8 cellular contexts compared by ENCODE assay signal in genomic region chr3:72123908-72124441, GRCh38.
DNase-seq lines count a peak whose midpoint lies in the region; ATAC-seq and TF ChIP-seq lines count a peak whose summit lies in the region.

No MANE protein-coding gene starts in this region.

- no peaks in the 10 kb centered on the region for H4K20me1 ChIP-seq in SK-N-SH (ENCODE audit: insufficient read depth)

- peak; percentile 45 for DNase-seq in GM10248 (ENCODE audit: extremely low spot score)
- no peak for DNase-seq in SK-N-SH
- peak; percentile 93 for DNase-seq in kidney tubule cell (ENCODE audit: low spot score)
- DNase-seq in activated effector memory CD4-positive, alpha-beta T cell treated with Interleukin-2 at 50 U/mL for 16 hours, result no peak
- DNase-seq in NCI-H510A (lab: John Stamatoyannopoulos, UW), result no peak
- DNase-seq in foreskin melanocyte, result no peak

- CTCF ChIA-PET in GM10248 (lab: Yijun Ruan, JAX) (interaction anchor here (1.2 to 1.5 kb wide), 2 partner anchors 9 to 15 kb away, joined by 4 to 5 read pairs; no protein-coding TSS in a partner anchor), SK-N-SH (lab: Yijun Ruan, JAX) (no interaction called here)

- H3K9me2 ChIP-seq in SK-N-SH, result no peaks in the 10 kb centered on the region

- ATAC-seq in HG02610 (IDR thresholded peaks at IDR 0.05; ENCODE audit: unreplicated experiment) (peak; percentile 77), GM19467 (IDR thresholded peaks at IDR 0.05; ENCODE audit: unreplicated experiment) (no peak)

- no peak overlapping the region for H2AFZ ChIP-seq in SK-N-SH (ENCODE audit: low read depth)

- H3K9me3 ChIP-seq in SK-N-SH, result no peaks in the 10 kb centered on the region

- no peaks in the 10 kb centered on the region for H3F3A ChIP-seq in SK-N-SH (replicated peaks; ENCODE audit: insufficient read depth)

- no peak for TF ChIP-seq RAD21 in SK-N-SH (IDR thresholded peaks at IDR 0.05; ENCODE audit: low read length)

- TF ChIP-seq EP300 in SK-N-SH (IDR thresholded peaks at IDR 0.05; ENCODE audit: borderline replicate concordance in 1 of 2, low read depth in 1 of 2, low read length in 1 of 2), result no peak; a peak in 1 of 4 replicates

- H3K4me3 ChIP-seq in SK-N-SH (ENCODE audit: low read depth in 2 of 2, low read length in 1 of 2), result no peak overlapping the region

- no peak overlapping the region for H3K4me2 ChIP-seq in SK-N-SH

- POLR2A ChIA-PET in GM10248 (lab: Yijun Ruan, JAX) (interaction anchor here (0.5 kb wide), 1 partner anchor 437 kb away, joined by 4 read pairs; no protein-coding TSS in a partner anchor), SK-N-SH (lab: Yijun Ruan, JAX) (no interaction called here)

- no peaks in the 10 kb centered on the region for H3K79me2 ChIP-seq in SK-N-SH (ENCODE audit: insufficient read depth)

- 26% methylated on average over 7 of the region's 7 CpGs for WGBS in SK-N-SH (ENCODE audit: low lambda C conversion rate)

- no peak overlapping the region for H3K9ac ChIP-seq in SK-N-SH

- no peaks in the 10 kb centered on the region for H3K36me3 ChIP-seq in SK-N-SH (replicated peaks in 1 of 2; ENCODE audit: control insufficient read depth in 1 of 2, insufficient read depth in 2 of 2, low read length in 1 of 2)

- H3K27ac ChIP-seq in SK-N-SH (ENCODE audit: low read depth in 2 of 2, low read length in 1 of 2), result no peak overlapping the region

- peaks cover 0 to 8% of the 10 kb centered on the region in 2 experiments; a peak in 2 of 4 replicates for H3K4me1 ChIP-seq in SK-N-SH (ENCODE audit: control insufficient read depth in 1 of 2, insufficient read depth in 2 of 2, low read depth in 1 of 2, low read length in 1 of 2)

- no peak for TF ChIP-seq CTCF in GM10248 (IDR thresholded peaks at IDR 0.05; ENCODE audit: control extremely low read depth, extremely low read depth, low read depth, missing control alignments)
- no peak for TF ChIP-seq CTCF in SK-N-SH (IDR thresholded peaks at IDR 0.05)

- peaks cover 5% of the 10 kb centered on the region; the same call in 1 of the 2 replicates for H3K27me3 ChIP-seq in SK-N-SH (ENCODE audit: insufficient read depth)

TF ChIP-seq in SK-N-SH, 30 proteins besides CTCF, POLR2A, EP300 and RAD21:
- TF ChIP-seq TAF1 (IDR thresholded peaks at IDR 0.05; ENCODE audit: borderline replicate concordance, low read depth, low read length), result no peak
- TF ChIP-seq CHD2 (IDR thresholded peaks at IDR 0.05; ENCODE audit: low read length, partially characterized antibody), result no peak
- no peak for TF ChIP-seq RFX5 (IDR thresholded peaks at IDR 0.05; ENCODE audit: low read length)
- TF ChIP-seq TCF12 (IDR thresholded peaks at IDR 0.05), result peak; percentile 70
- peak; percentile 63; the same call in 1 of the 2 replicates for TF ChIP-seq FOSL2 (IDR thresholded peaks at IDR 0.05; ENCODE audit: borderline replicate concordance, low read depth)
- TF ChIP-seq EZH2phosphoT487 (IDR thresholded peaks at IDR 0.05; ENCODE audit: borderline replicate concordance, low read depth), result no peak
- TF ChIP-seq FOXJ3 (CRISPR knock-in tag; IDR thresholded peaks at IDR 0.05), result no peak
- peak; percentile 62 for TF ChIP-seq PBX3 (IDR thresholded peaks at IDR 0.05)
- no peak for TF ChIP-seq ZBTB33 (IDR thresholded peaks at IDR 0.05; ENCODE audit: borderline replicate concordance, low read depth)
- peak; percentile 40; the same call in 1 of the 2 replicates for TF ChIP-seq RXRA (IDR thresholded peaks at IDR 0.05; ENCODE audit: borderline replicate concordance, low read depth)
- no peak for TF ChIP-seq GATA2 (CRISPR knock-in tag; IDR thresholded peaks at IDR 0.05)
- TF ChIP-seq FOXM1 (IDR thresholded peaks at IDR 0.05; ENCODE audit: low read depth), result no peak
- TF ChIP-seq JUND (IDR thresholded peaks at IDR 0.05), result peak; percentile 47
- no peak for TF ChIP-seq SIN3A (IDR thresholded peaks at IDR 0.05; ENCODE audit: borderline replicate concordance, low read depth, low read length)
- no peak for TF ChIP-seq YY1 (IDR thresholded peaks at IDR 0.05; ENCODE audit: low read depth)
- peak; percentile 82 for TF ChIP-seq NFIC (IDR thresholded peaks at IDR 0.05; ENCODE audit: borderline replicate concordance)
- no peak for TF ChIP-seq NRF1 (IDR thresholded peaks at IDR 0.05; ENCODE audit: low read depth, low read length)
- no peak for TF ChIP-seq USF2 (IDR thresholded peaks at IDR 0.05; ENCODE audit: borderline replicate concordance, low read depth, low read length)
- no peak for TF ChIP-seq RCOR1 (IDR thresholded peaks at IDR 0.05; ENCODE audit: low read length)

Comparison
In these comparisons a context has a peak if more than half of its experiments do, and no peak if none do; other contexts are left out.
1. DNase-seq: peak in GM10248 (single experiment) and kidney tubule cell (single experiment); none in SK-N-SH (single experiment), activated effector memory CD4-positive, alpha-beta T cell treated with Interleukin-2 at 50 U/mL for 16 hours (single experiment), NCI-H510A (single experiment) and foreskin melanocyte (single experiment).